Comparison of ENCODE assay signal across 8 cellular contexts in the genomic region with DNA sequence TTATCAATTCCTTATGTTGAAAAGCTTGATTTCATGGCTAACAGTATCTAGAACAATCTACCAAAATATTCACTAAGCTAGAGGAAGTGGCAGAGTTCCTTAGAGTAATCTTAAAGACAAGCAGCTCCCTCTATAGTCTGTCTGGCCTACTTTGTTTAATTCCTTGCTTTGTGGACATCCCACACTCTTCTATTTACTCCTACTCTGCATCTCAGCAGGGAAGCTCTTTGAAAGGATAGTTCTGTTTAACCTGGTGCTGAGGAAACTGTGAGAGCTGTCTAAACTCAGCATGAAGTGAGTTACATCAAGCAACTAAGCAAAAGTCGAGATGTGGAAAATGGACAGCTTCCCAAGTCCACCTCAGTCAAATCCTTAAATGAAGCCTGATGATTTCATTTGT. TPM values are rescaled to one million over a fixed set of nuclear protein-coding genes. Genes with fewer than 3 reads are reported as not detected.
DNase-seq lines count a peak whose midpoint lies in the region; ATAC-seq and TF ChIP-seq lines count a peak whose summit lies in the region.

No MANE protein-coding gene starts in this region.

- no peak overlapping the region for H3K4me3 ChIP-seq in BJ (ENCODE audit: low read depth, low read length)

- no peaks in the 10 kb centered on the region for H3K9me3 Mint-ChIP-seq in WTC11
- no peaks in the 10 kb centered on the region for H3K9me3 Mint-ChIP-seq in endothelial cell (ENCODE audit: unreplicated experiment)

- CTCF ChIA-PET in BJ (lab: Yijun Ruan, JAX) (interaction anchor here (0.6 to 2.7 kb wide), 12 partner anchors 18 to 220 kb away, joined by 3 to 9 read pairs (median 4); a partner anchor contains a TSS), WTC11 (lab: Charles Lee) (interaction anchor here (0.7 to 2.8 kb wide), 17 partner anchors 13 to 467 kb away, joined by 3 to 39 read pairs (median 4); partner anchors contain the start of gene TRAF3IP2)

- peak; percentile 45 for TF ChIP-seq CTCF in BJ (IDR thresholded peaks at IDR 0.05; ENCODE audit: insufficient read depth, low read depth, low read length)
- TF ChIP-seq CTCF in WTC11 (IDR thresholded peaks at IDR 0.05) = no peak
- TF ChIP-seq CTCF in endothelial cell (IDR thresholded peaks at IDR 0.05; ENCODE audit: unreplicated experiment) = no peak

- H3K27me3 ChIP-seq in BJ (ENCODE audit: control insufficient read depth, insufficient read depth, low read length) = no peaks in the 10 kb centered on the region

- H3K4me3 Mint-ChIP-seq in WTC11 = no peak overlapping the region
- H3K4me3 Mint-ChIP-seq in endothelial cell (ENCODE audit: unreplicated experiment) = no peak overlapping the region

- H3K4me1 Mint-ChIP-seq in WTC11 (peaks cover 37% of the 10 kb centered on the region), endothelial cell (ENCODE audit: unreplicated experiment) (peaks cover 26% of the 10 kb centered on the region)

- ATAC-seq in GM18517 (IDR thresholded peaks at IDR 0.05; ENCODE audit: unreplicated experiment) (peak; percentile 29), WTC11 (peak; percentile 53), GM21360 (IDR thresholded peaks at IDR 0.05; ENCODE audit: unreplicated experiment) (no peak)

- no peak for DNase-seq in BJ (ENCODE audit: low read depth)
- DNase-seq in MV-4-11 (lab: John Stamatoyannopoulos, UW) = peak; percentile 77
- DNase-seq in WTC11 (ENCODE audit: low spot score) = no peak
- peak; percentile 76 for DNase-seq in iris pigment epithelial cell (ENCODE audit: low read depth)
- no peak for DNase-seq in OCI-M2 (lab: John Stamatoyannopoulos, UW; ENCODE audit: unreplicated experiment)
- no peak for DNase-seq in endothelial cell (ENCODE audit: low spot score)

- POLR2A ChIA-PET in BJ (lab: Charles Lee) = interaction anchor here (0.6 kb wide), 1 partner anchor 113 kb away, joined by 3 read pairs; no protein-coding TSS in a partner anchor
- POLR2A ChIA-PET in WTC11 (lab: Charles Lee) = interaction anchor here (0.6 to 1.0 kb wide), 2 partner anchors 220 to 393 kb away, joined by 4 read pairs; a partner anchor contains a TSS

- H3K27me3 Mint-ChIP-seq in WTC11 (ENCODE audit: low read depth) = peaks cover 83% of the 10 kb centered on the region
- peaks cover 4% of the 10 kb centered on the region for H3K27me3 Mint-ChIP-seq in endothelial cell (ENCODE audit: unreplicated experiment)

- no peak overlapping the region for H3K27ac Mint-ChIP-seq in WTC11
- no peak overlapping the region for H3K27ac Mint-ChIP-seq in endothelial cell (ENCODE audit: unreplicated experiment)

- no peaks in the 10 kb centered on the region for H3K36me3 Mint-ChIP-seq in WTC11
- H3K36me3 Mint-ChIP-seq in endothelial cell (ENCODE audit: low read depth, unreplicated experiment) = no peaks in the 10 kb centered on the region

- no peaks in the 10 kb centered on the region for H3K36me3 ChIP-seq in BJ (ENCODE audit: control insufficient read depth, insufficient read depth, low read length)

TF ChIP-seq in WTC11, 78 proteins besides CTCF, POLR2A, EP300 and RAD21:
- TF ChIP-seq ELF4 (CRISPR knock-in tag; IDR thresholded peaks at IDR 0.05; ENCODE audit: low read depth) = no peak
- TF ChIP-seq ZNF423 (CRISPR knock-in tag; IDR thresholded peaks at IDR 0.05) = peak; percentile 71
- peak; percentile 83 for TF ChIP-seq FOXK1 (CRISPR knock-in tag; IDR thresholded peaks at IDR 0.05)
- TF ChIP-seq SP1 (CRISPR knock-in tag; conservative IDR thresholded peaks at IDR 0.05) = peak; percentile 53; the same call in 1 of the 2 replicates
- peak; percentile 81; the same call in 1 of the 2 replicates for TF ChIP-seq ZMAT4 (CRISPR knock-in tag; IDR thresholded peaks at IDR 0.05)
- no peak for TF ChIP-seq TEAD4 (CRISPR knock-in tag; IDR thresholded peaks at IDR 0.05)
- TF ChIP-seq, protein P1, sequence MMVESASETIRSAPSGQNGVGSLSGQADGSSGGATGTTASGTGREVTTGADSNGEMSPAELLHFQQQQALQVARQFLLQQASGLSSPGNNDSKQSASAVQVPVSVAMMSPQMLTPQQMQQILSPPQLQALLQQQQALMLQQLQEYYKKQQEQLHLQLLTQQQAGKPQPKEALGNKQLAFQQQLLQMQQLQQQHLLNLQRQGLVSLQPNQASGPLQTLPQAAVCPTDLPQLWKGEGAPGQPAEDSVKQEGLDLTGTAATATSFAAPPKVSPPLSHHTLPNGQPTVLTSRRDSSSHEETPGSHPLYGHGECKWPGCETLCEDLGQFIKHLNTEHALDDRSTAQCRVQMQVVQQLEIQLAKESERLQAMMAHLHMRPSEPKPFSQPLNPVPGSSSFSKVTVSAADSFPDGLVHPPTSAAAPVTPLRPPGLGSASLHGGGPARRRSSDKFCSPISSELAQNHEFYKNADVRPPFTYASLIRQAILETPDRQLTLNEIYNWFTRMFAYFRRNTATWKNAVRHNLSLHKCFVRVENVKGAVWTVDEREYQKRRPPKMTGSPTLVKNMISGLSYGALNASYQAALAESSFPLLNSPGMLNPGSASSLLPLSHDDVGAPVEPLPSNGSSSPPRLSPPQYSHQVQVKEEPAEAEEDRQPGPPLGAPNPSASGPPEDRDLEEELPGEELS (CRISPR knock-in tag; IDR thresholded peaks at IDR 0.05) = peak; percentile 88; the same call in 1 of the 2 replicates
- 0 out of 2 replicates have a peak, but pooled peaks have one; percentile 28 for TF ChIP-seq CREM (CRISPR knock-in tag; IDR thresholded peaks at IDR 0.05)
- TF ChIP-seq, protein P2, sequence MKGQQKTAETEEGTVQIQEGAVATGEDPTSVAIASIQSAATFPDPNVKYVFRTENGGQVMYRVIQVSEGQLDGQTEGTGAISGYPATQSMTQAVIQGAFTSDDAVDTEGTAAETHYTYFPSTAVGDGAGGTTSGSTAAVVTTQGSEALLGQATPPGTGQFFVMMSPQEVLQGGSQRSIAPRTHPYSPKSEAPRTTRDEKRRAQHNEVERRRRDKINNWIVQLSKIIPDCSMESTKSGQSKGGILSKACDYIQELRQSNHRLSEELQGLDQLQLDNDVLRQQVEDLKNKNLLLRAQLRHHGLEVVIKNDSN (CRISPR knock-in tag; IDR thresholded peaks at IDR 0.05) = no peak
TF ChIP-seq in WTC11: peak in this region for 6.

RNA-seq across cellular contexts. Expression of gene REV3L, which starts 4.3 kb away (rescaled TPM):
- 19.1 and 33.1 TPM in 2 replicates for polyA plus RNA-seq in BJ (2011; rRNA removed)
- polyA minus RNA-seq in BJ (2011; rRNA and poly(A)+ RNA removed) = 29.6 and 31.5 TPM in 2 replicates
- total RNA-seq in WTC11 (2021) = 5.0 to 5.7 TPM (median 5.2 TPM) in 3 replicates
- total RNA-seq in endothelial cell (ENCODE audit: unreplicated experiment) = 19.7 TPM

Comparison
In these comparisons a context has a peak if more than half of its experiments do, and no peak if none do; other contexts are left out.
1. DNase-seq: peak in MV-4-11 (single experiment) and iris pigment epithelial cell (single experiment); none in BJ (single experiment), WTC11 (single experiment), OCI-M2 (single experiment) and endothelial cell (single experiment).